3 cellular contexts compared by ENCODE assay signal in genomic region chr15:99192181-99192580, GRCh38.
TF ChIP-seq lines count a peak whose summit lies in the region.

No MANE protein-coding gene starts in this region.

TF ChIP-seq in A549, 52 proteins besides CTCF, POLR2A, EP300 and RAD21:
- peak; percentile 65 for TF ChIP-seq ZFP36 (IDR thresholded peaks at IDR 0.05; ENCODE audit: borderline replicate concordance, partially characterized antibody)

TF ChIP-seq in HEK293, 187 proteins besides CTCF, POLR2A, EP300 and RAD21:
- peak; percentile 94 for TF ChIP-seq ZNF585B (tag by site-specific recombination; IDR thresholded peaks at IDR 0.05)

TF ChIP-seq in K562, 482 proteins besides CTCF, POLR2A, EP300 and RAD21:
- TF ChIP-seq ZFP36 (IDR thresholded peaks at IDR 0.05; ENCODE audit: low read depth, low read length, partially characterized antibody): peak; percentile 27
TF ChIP-seq in K562: peak in this region for 1; not testable (repeated sequence) for 481.
